1 cellular context compared by ENCODE assay signal in the genomic region with DNA sequence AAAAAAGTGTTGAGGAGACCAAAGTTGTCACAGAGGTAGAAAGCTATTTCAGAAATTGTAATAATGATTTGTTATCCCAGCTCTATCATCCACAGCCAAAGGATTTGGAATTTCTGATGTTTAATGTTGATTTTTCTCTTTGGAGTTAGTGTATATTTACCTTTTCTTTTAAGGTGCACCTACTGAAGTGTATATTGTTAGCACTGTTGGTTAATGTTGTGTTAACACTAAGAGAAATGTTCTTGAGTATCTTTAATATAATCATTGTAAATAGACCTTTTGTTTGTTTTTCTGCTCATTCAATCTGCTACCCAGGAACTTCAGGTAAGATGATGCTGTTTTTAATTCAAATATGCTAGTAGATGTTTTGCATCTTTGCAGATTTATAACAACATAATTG.
TF ChIP-seq lines count a peak whose summit lies in the region.

No MANE protein-coding gene starts in this region.

TF ChIP-seq in HepG2, 621 proteins besides CTCF, POLR2A, EP300 and RAD21 (continued from another document):
- TF ChIP-seq, protein P1, sequence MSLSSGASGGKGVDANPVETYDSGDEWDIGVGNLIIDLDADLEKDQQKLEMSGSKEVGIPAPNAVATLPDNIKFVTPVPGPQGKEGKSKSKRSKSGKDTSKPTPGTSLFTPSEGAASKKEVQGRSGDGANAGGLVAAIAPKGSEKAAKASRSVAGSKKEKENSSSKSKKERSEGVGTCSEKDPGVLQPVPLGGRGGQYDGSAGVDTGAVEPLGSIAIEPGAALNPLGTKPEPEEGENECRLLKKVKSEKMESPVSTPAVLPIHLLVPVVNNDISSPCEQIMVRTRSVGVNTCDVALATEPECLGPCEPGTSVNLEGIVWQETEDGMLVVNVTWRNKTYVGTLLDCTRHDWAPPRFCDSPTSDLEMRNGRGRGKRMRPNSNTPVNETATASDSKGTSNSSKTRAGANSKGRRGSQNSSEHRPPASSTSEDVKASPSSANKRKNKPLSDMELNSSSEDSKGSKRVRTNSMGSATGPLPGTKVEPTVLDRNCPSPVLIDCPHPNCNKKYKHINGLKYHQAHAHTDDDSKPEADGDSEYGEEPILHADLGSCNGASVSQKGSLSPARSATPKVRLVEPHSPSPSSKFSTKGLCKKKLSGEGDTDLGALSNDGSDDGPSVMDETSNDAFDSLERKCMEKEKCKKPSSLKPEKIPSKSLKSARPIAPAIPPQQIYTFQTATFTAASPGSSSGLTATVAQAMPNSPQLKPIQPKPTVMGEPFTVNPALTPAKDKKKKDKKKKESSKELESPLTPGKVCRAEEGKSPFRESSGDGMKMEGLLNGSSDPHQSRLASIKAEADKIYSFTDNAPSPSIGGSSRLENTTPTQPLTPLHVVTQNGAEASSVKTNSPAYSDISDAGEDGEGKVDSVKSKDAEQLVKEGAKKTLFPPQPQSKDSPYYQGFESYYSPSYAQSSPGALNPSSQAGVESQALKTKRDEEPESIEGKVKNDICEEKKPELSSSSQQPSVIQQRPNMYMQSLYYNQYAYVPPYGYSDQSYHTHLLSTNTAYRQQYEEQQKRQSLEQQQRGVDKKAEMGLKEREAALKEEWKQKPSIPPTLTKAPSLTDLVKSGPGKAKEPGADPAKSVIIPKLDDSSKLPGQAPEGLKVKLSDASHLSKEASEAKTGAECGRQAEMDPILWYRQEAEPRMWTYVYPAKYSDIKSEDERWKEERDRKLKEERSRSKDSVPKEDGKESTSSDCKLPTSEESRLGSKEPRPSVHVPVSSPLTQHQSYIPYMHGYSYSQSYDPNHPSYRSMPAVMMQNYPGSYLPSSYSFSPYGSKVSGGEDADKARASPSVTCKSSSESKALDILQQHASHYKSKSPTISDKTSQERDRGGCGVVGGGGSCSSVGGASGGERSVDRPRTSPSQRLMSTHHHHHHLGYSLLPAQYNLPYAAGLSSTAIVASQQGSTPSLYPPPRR (CRISPR knock-in tag; IDR thresholded peaks at IDR 0.05; ENCODE audit: borderline replicate concordance) = peak; percentile 39; the same call in 1 of the 2 replicates
- no peak for TF ChIP-seq ZNF484 (CRISPR knock-in tag; IDR thresholded peaks at IDR 0.05; ENCODE audit: borderline replicate concordance, low read depth)
- peak; percentile 50 for TF ChIP-seq ARID5B (CRISPR knock-in tag; IDR thresholded peaks at IDR 0.05)
- TF ChIP-seq RARG (CRISPR knock-in tag; IDR thresholded peaks at IDR 0.05; ENCODE audit: low read depth) = no peak
- TF ChIP-seq ZNF281 (CRISPR knock-in tag; IDR thresholded peaks at IDR 0.05; ENCODE audit: borderline replicate concordance) = no peak
- 0 out of 2 replicates have a peak, but pooled peaks have one; percentile 13 for TF ChIP-seq FOXA3 (CRISPR knock-in tag; IDR thresholded peaks at IDR 0.05)
- TF ChIP-seq MAFK (conservative IDR thresholded peaks at IDR 0.05 in 1 of 2, IDR thresholded peaks at IDR 0.05 in 1 of 2; ENCODE audit: low read length in 2 of 2) = no peak
- no peak for TF ChIP-seq CAMTA2 (CRISPR knock-in tag; IDR thresholded peaks at IDR 0.05; ENCODE audit: borderline replicate concordance)
- no peak for TF ChIP-seq PAWR (CRISPR knock-in tag; IDR thresholded peaks at IDR 0.05; ENCODE audit: borderline replicate concordance)
- peak; percentile 77 for TF ChIP-seq BCL6 (CRISPR knock-in tag; IDR thresholded peaks at IDR 0.05)
- TF ChIP-seq ZMAT3 (CRISPR knock-in tag; conservative IDR thresholded peaks at IDR 0.05) = no peak
- no peak for TF ChIP-seq ZNF589 (CRISPR knock-in tag; conservative IDR thresholded peaks at IDR 0.05)
- no peak for TF ChIP-seq ZNF740 (CRISPR knock-in tag; IDR thresholded peaks at IDR 0.05)
- TF ChIP-seq RELA (CRISPR knock-in tag; IDR thresholded peaks at IDR 0.05) = no peak
- peak; percentile 19; the same call in 1 of the 2 replicates for TF ChIP-seq RARA (CRISPR knock-in tag; IDR thresholded peaks at IDR 0.05)
